ENCODE assay signal across 13 cellular contexts in genomic region chr3:168517514-168518071, GRCh38.
A peak's percentile ranks its signal among the peaks of the same experiment; 100 is the strongest.
DNase-seq lines count a peak whose midpoint lies in the region; ATAC-seq lines count a peak whose summit lies in the region.
"Had no signal": no experiment of that assay in that cellular context is flagged by ENCODE, and none has a peak within 500 bp of the region (broad histone marks: within the 10 kb centered on the region; RNA-seq: fewer than 3 reads in every experiment).

No MANE protein-coding gene starts in this region.

- H3K36me3 ChIP-seq in mesenchymal stem cell (ENCODE audit: control insufficient read depth in 1 of 2, insufficient read depth in 2 of 2, low read depth in 1 of 2, low read length in 2 of 2), result no peaks in the 10 kb centered on the region
- H3K36me3 ChIP-seq: BLaER1 had no signal

- no peak overlapping the region for H2BK12ac ChIP-seq in mesenchymal stem cell (ENCODE audit: low read length in 2 of 2)

- H2AK5ac ChIP-seq in mesenchymal stem cell (ENCODE audit: low read length, severe bottlenecking), result no peak overlapping the region

- ATAC-seq in GM19463 (IDR thresholded peaks at IDR 0.05; ENCODE audit: unreplicated experiment), result peak; percentile 72
- no peak for ATAC-seq in GM18498 (IDR thresholded peaks at IDR 0.05; ENCODE audit: unreplicated experiment)
- ATAC-seq: effector memory CD8-positive, alpha-beta T cell had no signal

- intact Hi-C loops in head of caudate nucleus (cut with DNase I), result loop anchor here (10.0 kb wide), 1 partner anchor 97 kb away; no protein-coding TSS in a partner anchor

- H3K79me1 ChIP-seq in mesenchymal stem cell (replicated peaks; ENCODE audit: low read length, poor library complexity, severe bottlenecking), result no peaks in the 10 kb centered on the region

- DNase-seq in DMS153 treated with DMSO at 0.1 percent for 48 hours (lab: John Stamatoyannopoulos, UW; ENCODE audit: unreplicated experiment), result peak; percentile 8
- peak; percentile 2 for DNase-seq in LoVo (ENCODE audit: low spot score)
- peak in 28 of 42 donors; percentile 3 to 74 (median 35) for DNase-seq in head of caudate nucleus
- no peak for DNase-seq in GOT3 (lab: John Stamatoyannopoulos, UW)
- DNase-seq in mesenchymal stem cell, result no peak
- DNase-seq in HuH-7.5 (ENCODE audit: low spot score), result no peak
- DNase-seq: effector memory CD8-positive, alpha-beta T cell; H7; NCI-H2029; SHP77 treated with DMSO at 0.1 percent for 48 hours had no signal

- H3K18ac ChIP-seq in mesenchymal stem cell (ENCODE audit: low read depth in 1 of 2, low read length in 2 of 2), result no peak overlapping the region

- H2BK15ac ChIP-seq in mesenchymal stem cell (ENCODE audit: low read depth, poor library complexity, severe bottlenecking), result no peak overlapping the region

- no peaks in the 10 kb centered on the region for H3K9me3 ChIP-seq in mesenchymal stem cell (ENCODE audit: control insufficient read depth, low read length)
- H3K9me3 ChIP-seq: BLaER1 had no signal

- H2AFZ ChIP-seq in mesenchymal stem cell (ENCODE audit: low read depth, low read length), result no peak overlapping the region

- no peak overlapping the region for H2BK5ac ChIP-seq in mesenchymal stem cell (ENCODE audit: low read depth, low read length, poor library complexity, severe bottlenecking)

- H3K27ac ChIP-seq in mesenchymal stem cell (ENCODE audit: low read length, poor library complexity, severe bottlenecking), result no peak overlapping the region
- H3K27ac ChIP-seq: BLaER1 had no signal

- no peak overlapping the region for H3K4ac ChIP-seq in mesenchymal stem cell (ENCODE audit: low read depth in 1 of 2, low read length in 2 of 2)

- no peak overlapping the region for H3K4me3 ChIP-seq in mesenchymal stem cell (ENCODE audit: insufficient read depth in 1 of 2, low read depth in 1 of 2, low read length in 2 of 2)
- H3K4me3 ChIP-seq: BLaER1 had no signal

- H4K91ac ChIP-seq in mesenchymal stem cell (ENCODE audit: low read length), result no peak overlapping the region

- H3K14ac ChIP-seq in mesenchymal stem cell (ENCODE audit: low read length in 2 of 2), result no peak overlapping the region

- no peak overlapping the region for H3K9ac ChIP-seq in mesenchymal stem cell (ENCODE audit: low read length)
- H3K9ac ChIP-seq: BLaER1 had no signal

- no peak overlapping the region for H3K4me2 ChIP-seq in mesenchymal stem cell (ENCODE audit: low read length, poor library complexity, severe bottlenecking)
- H3K4me2 ChIP-seq: BLaER1 had no signal

- no peaks in the 10 kb centered on the region for H3K27me3 ChIP-seq in mesenchymal stem cell (ENCODE audit: control insufficient read depth in 1 of 2, insufficient read depth in 1 of 2, low read length in 2 of 2)
- H3K27me3 ChIP-seq: BLaER1 had no signal

- H4K8ac ChIP-seq in mesenchymal stem cell (ENCODE audit: low read length), result no peak overlapping the region

- H3K4me1 ChIP-seq in mesenchymal stem cell (ENCODE audit: control insufficient read depth, insufficient read depth, low read depth, low read length), result no peaks in the 10 kb centered on the region

- no peak overlapping the region for H2BK120ac ChIP-seq in mesenchymal stem cell (ENCODE audit: low read depth, low read length)

- 79% methylated on average over 11 of the region's 11 CpGs for WGBS in mesenchymal stem cell

- H3K23ac ChIP-seq in mesenchymal stem cell (ENCODE audit: low read length in 2 of 2), result no peak overlapping the region

Comparison
In these comparisons a context has a peak if more than half of its experiments do, and no peak if none do; other contexts are left out.
1. DNase-seq: peak in DMS153 treated with DMSO at 0.1 percent for 48 hours (single experiment), LoVo (single experiment) and head of caudate nucleus (28 of 42); none in GOT3 (single experiment), mesenchymal stem cell (single experiment) and HuH-7.5 (single experiment).